ENCODE assay signal across 31 cellular contexts in the genomic region with DNA sequence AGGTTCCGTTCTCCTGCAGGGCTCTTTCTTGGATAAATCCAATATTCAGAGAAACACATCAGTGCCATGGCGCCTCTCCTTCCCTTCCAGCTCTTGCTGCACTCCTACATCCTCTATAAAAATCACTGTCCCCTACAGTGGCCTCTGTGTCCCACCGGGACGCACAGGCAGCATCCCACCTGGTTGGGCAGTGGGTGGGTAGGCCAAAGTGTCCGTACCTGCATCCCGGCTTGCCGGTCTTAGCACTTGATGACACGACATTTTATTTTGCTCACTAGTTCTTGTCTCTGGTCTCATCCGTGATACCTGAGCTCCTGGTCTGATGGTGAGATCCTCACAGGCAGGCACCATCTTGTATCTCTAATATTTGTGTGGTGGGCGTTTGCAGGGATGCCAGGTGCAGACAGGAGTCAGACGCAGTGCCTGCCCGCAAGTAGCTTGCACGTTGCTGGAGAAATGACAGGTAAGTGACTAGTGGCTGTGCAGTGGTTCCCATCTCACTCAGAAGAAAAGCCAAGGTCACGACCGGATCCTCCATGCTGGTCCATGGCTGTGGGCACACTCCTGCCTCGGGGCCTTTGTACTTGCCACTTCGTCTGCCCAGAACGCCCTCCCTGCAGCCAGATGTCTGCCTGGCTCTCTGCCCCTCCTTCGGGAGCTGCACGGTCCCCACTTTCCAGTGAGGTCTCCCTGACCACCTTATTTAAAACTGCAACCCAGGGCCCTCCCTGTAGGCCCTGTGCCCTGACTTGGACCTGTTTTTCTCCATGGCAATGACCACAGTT.
"Had no signal": no experiment of that assay in that cellular context is flagged by ENCODE, and none has a peak within 500 bp of the region (broad histone marks: within the 10 kb centered on the region; RNA-seq: fewer than 3 reads in every experiment).

No MANE protein-coding gene starts in this region.

- H3K27ac Mint-ChIP-seq: activated naive CD8-positive, alpha-beta T cell; activated T-cell treated with anti-CD3 and anti-CD28 coated beads, Interleukin-2, amount 50 U/mL, for 72 hours; immature natural killer cell; natural killer cell; stimulated activated memory B cell treated with anti-CD40 and anti-IgM and Interleukin-4, amounts not matched to agents 10 μg/mL and 1 μg/mL and 100 μg/mL, for 72 hours; T-helper 2 cell treated with Interferon-gamma antibody and Interleukin-4, amounts not matched to agents 5 μg/mL and 100 μg/mL, for 36 hours had no signal

- DNase-seq: activated CD4-positive, alpha-beta T cell treated with anti-CD3 and anti-CD28 coated beads for 4 hours; activated CD4-positive, alpha-beta T cell treated with anti-CD3 and anti-CD28 coated beads, Interleukin-2, amount 50 U/mL, for 4 hours; activated naive CD4-positive, alpha-beta T cell; activated T-cell treated with anti-CD3 and anti-CD28 coated beads for 4 hours; activated T-cell treated with anti-CD3 and anti-CD28 coated beads, Interleukin-2, amount 50 U/mL, for 72 hours; anterior cingulate cortex; foreskin fibroblast; hypothalamus; immature natural killer cell; mesendoderm; natural killer cell; nucleus accumbens; psoas muscle; stimulated activated CD4-positive, alpha-beta T cell treated with anti-CD3 and anti-CD28 coated beads, Interleukin-1b, Interleukin-23, amount 100 ng/mL, for 48 hours; stimulated activated CD4-positive, alpha-beta T cell treated with anti-CD3 and anti-CD28 coated beads, Interleukin-4, amount 100 ng/mL, for 4 hours; stimulated activated CD8-positive, alpha-beta memory T cell treated with anti-CD3 and anti-CD28 coated beads, Interleukin-4, amount 100 ng/mL, for 48 hours; stomach; T-helper 1 cell; tibial artery had no signal

- ATAC-seq: activated T-cell treated with anti-CD3 and anti-CD28 coated beads, Interleukin-2, amount 50 U/mL, for 72 hours; esophagus mucosa; heart left ventricle; left lobe of liver; natural killer cell; psoas muscle; stimulated activated memory B cell treated with anti-CD40 and anti-IgM and Interleukin-4, amounts not matched to agents 10 μg/mL and 1 μg/mL and 100 μg/mL, for 72 hours had no signal

- H3K4me2 ChIP-seq: smooth muscle cell had no signal

- H3K27me3 ChIP-seq: cardiac muscle cell, right atrium auricular region had no signal

- H3K4me3 Mint-ChIP-seq: activated naive CD8-positive, alpha-beta T cell; activated T-cell treated with anti-CD3 and anti-CD28 coated beads, Interleukin-2, amount 50 U/mL, for 72 hours; immature natural killer cell; natural killer cell; stimulated activated memory B cell treated with anti-CD40 and anti-IgM and Interleukin-4, amounts not matched to agents 10 μg/mL and 1 μg/mL and 100 μg/mL, for 72 hours; T-helper 2 cell treated with Interferon-gamma antibody and Interleukin-4, amounts not matched to agents 5 μg/mL and 100 μg/mL, for 36 hours had no signal

- H3K4me1 ChIP-seq: parathyroid adenoma, psoas muscle, stomach, suprapubic skin, tibial artery had no signal

- H3K9ac ChIP-seq: parathyroid adenoma had no signal

- H3K4me3 ChIP-seq: cardiac muscle cell, heart left ventricle, lung, psoas muscle, right atrium auricular region, smooth muscle cell, stomach, suprapubic skin, tibial artery had no signal

- H3K9me3 Mint-ChIP-seq: activated T-cell treated with anti-CD3 and anti-CD28 coated beads, Interleukin-2, amount 50 U/mL, for 72 hours; immature natural killer cell; natural killer cell; stimulated activated memory B cell treated with anti-CD40 and anti-IgM and Interleukin-4, amounts not matched to agents 10 μg/mL and 1 μg/mL and 100 μg/mL, for 72 hours; T-helper 2 cell treated with Interferon-gamma antibody and Interleukin-4, amounts not matched to agents 5 μg/mL and 100 μg/mL, for 36 hours had no signal

- H3K36me3 ChIP-seq: cardiac muscle cell, heart left ventricle, right atrium auricular region, stomach, suprapubic skin, tibial artery had no signal

- H3K27ac ChIP-seq: cardiac muscle cell, heart left ventricle, parathyroid adenoma, psoas muscle, right atrium auricular region, stomach, suprapubic skin, tibial artery had no signal

- H3K9me3 ChIP-seq: heart left ventricle, psoas muscle, right atrium auricular region, stomach, suprapubic skin, tibial artery had no signal

- H3K36me3 Mint-ChIP-seq: activated naive CD8-positive, alpha-beta T cell; immature natural killer cell; natural killer cell; stimulated activated memory B cell treated with anti-CD40 and anti-IgM and Interleukin-4, amounts not matched to agents 10 μg/mL and 1 μg/mL and 100 μg/mL, for 72 hours had no signal

- H3K4me1 Mint-ChIP-seq: immature natural killer cell; stimulated activated memory B cell treated with anti-CD40 and anti-IgM and Interleukin-4, amounts not matched to agents 10 μg/mL and 1 μg/mL and 100 μg/mL, for 72 hours had no signal

- H2AFZ ChIP-seq: parathyroid adenoma had no signal
